In genomic region chr11:85854557-85855340, GRCh38 we compare ENCODE assay signal across 8 cellular contexts. TPM values are rescaled to one million over a fixed set of nuclear protein-coding genes. Genes with fewer than 3 reads are reported as not detected.
DNase-seq lines count a peak whose midpoint lies in the region; TF ChIP-seq lines count a peak whose summit lies in the region.

No MANE protein-coding gene starts in this region.

- peaks cover 17% of the 10 kb centered on the region for H3K36me3 Mint-ChIP-seq in activated T-helper 2 cell treated with anti-CD3 and anti-CD28 coated beads, Interferon-gamma antibody, Interleukin-2, Interleukin-4, amounts not matched to agents 10 μg/mL and 5 μg/mL and 100 μg/mL, durations not matched to agents 14 hours and 24 hours and 36 hours (ENCODE audit: low read depth)
- peaks cover 29% of the 10 kb centered on the region for H3K36me3 Mint-ChIP-seq in nephron progenitor cell (ENCODE audit: low read depth)
- H3K36me3 Mint-ChIP-seq in stimulated activated naive CD8-positive, alpha-beta T cell treated with anti-CD3 and anti-CD28 coated beads, Interleukin-15, Interleukin-2, amounts not matched to agents 100 ng/mL and 50 ng/mL, for 24 hours (ENCODE audit: low read depth): peaks cover 6% of the 10 kb centered on the region

- H3K4me3 Mint-ChIP-seq in activated T-helper 2 cell treated with anti-CD3 and anti-CD28 coated beads, Interferon-gamma antibody, Interleukin-2, Interleukin-4, amounts not matched to agents 10 μg/mL and 5 μg/mL and 100 μg/mL, durations not matched to agents 14 hours and 24 hours and 36 hours (ENCODE audit: low read depth): peak overlapping the region; percentile 84
- peak overlapping the region; percentile 80 for H3K4me3 Mint-ChIP-seq in nephron progenitor cell
- peak overlapping the region; percentile 91 for H3K4me3 Mint-ChIP-seq in stimulated activated naive CD8-positive, alpha-beta T cell treated with anti-CD3 and anti-CD28 coated beads, Interleukin-15, Interleukin-2, amounts not matched to agents 100 ng/mL and 50 ng/mL, for 24 hours

- peak overlapping the region; percentile 90 for H3K27ac Mint-ChIP-seq in activated T-helper 2 cell treated with anti-CD3 and anti-CD28 coated beads, Interferon-gamma antibody, Interleukin-2, Interleukin-4, amounts not matched to agents 10 μg/mL and 5 μg/mL and 100 μg/mL, durations not matched to agents 14 hours and 24 hours and 36 hours
- H3K27ac Mint-ChIP-seq in nephron progenitor cell: peak overlapping the region; percentile 74
- H3K27ac Mint-ChIP-seq in stimulated activated naive CD8-positive, alpha-beta T cell treated with anti-CD3 and anti-CD28 coated beads, Interleukin-15, Interleukin-2, amounts not matched to agents 100 ng/mL and 50 ng/mL, for 24 hours: peak overlapping the region; percentile 90

- H3K4me1 Mint-ChIP-seq in activated T-helper 2 cell treated with anti-CD3 and anti-CD28 coated beads, Interferon-gamma antibody, Interleukin-2, Interleukin-4, amounts not matched to agents 10 μg/mL and 5 μg/mL and 100 μg/mL, durations not matched to agents 14 hours and 24 hours and 36 hours (ENCODE audit: low read depth): peaks cover 13% of the 10 kb centered on the region
- H3K4me1 Mint-ChIP-seq in nephron progenitor cell: peaks cover 16% of the 10 kb centered on the region
- H3K4me1 Mint-ChIP-seq in stimulated activated naive CD8-positive, alpha-beta T cell treated with anti-CD3 and anti-CD28 coated beads, Interleukin-15, Interleukin-2, amounts not matched to agents 100 ng/mL and 50 ng/mL, for 24 hours (ENCODE audit: low read depth): peaks cover 15% of the 10 kb centered on the region

- peaks cover 4% of the 10 kb centered on the region for H3K9me3 Mint-ChIP-seq in activated T-helper 2 cell treated with anti-CD3 and anti-CD28 coated beads, Interferon-gamma antibody, Interleukin-2, Interleukin-4, amounts not matched to agents 10 μg/mL and 5 μg/mL and 100 μg/mL, durations not matched to agents 14 hours and 24 hours and 36 hours
- peaks cover 46% of the 10 kb centered on the region for H3K9me3 Mint-ChIP-seq in nephron progenitor cell
- no peaks in the 10 kb centered on the region for H3K9me3 Mint-ChIP-seq in stimulated activated naive CD8-positive, alpha-beta T cell treated with anti-CD3 and anti-CD28 coated beads, Interleukin-15, Interleukin-2, amounts not matched to agents 100 ng/mL and 50 ng/mL, for 24 hours

- TF ChIP-seq CTCF in LNCAP (IDR thresholded peaks at IDR 0.05) (peak; percentile 83), nephron progenitor cell (IDR thresholded peaks at IDR 0.05) (peak; percentile 98)

- intact Hi-C loops in activated T-helper 2 cell treated with anti-CD3 and anti-CD28 coated beads, Interferon-gamma antibody, Interleukin-2, Interleukin-4, amounts not matched to agents 10 μg/mL and 5 μg/mL and 100 μg/mL, durations not matched to agents 14 hours and 24 hours and 36 hours (cut with micrococcal nuclease): loop anchor here (1.0 to 10.0 kb wide), 10 partner anchors 27 to 963 kb away; partner anchors contain the start of gene EED

- peaks cover 3% of the 10 kb centered on the region for H3K27me3 Mint-ChIP-seq in activated T-helper 2 cell treated with anti-CD3 and anti-CD28 coated beads, Interferon-gamma antibody, Interleukin-2, Interleukin-4, amounts not matched to agents 10 μg/mL and 5 μg/mL and 100 μg/mL, durations not matched to agents 14 hours and 24 hours and 36 hours (ENCODE audit: low read depth)
- peaks cover 3% of the 10 kb centered on the region for H3K27me3 Mint-ChIP-seq in nephron progenitor cell (ENCODE audit: low read depth, poor library complexity)
- H3K27me3 Mint-ChIP-seq in stimulated activated naive CD8-positive, alpha-beta T cell treated with anti-CD3 and anti-CD28 coated beads, Interleukin-15, Interleukin-2, amounts not matched to agents 100 ng/mL and 50 ng/mL, for 24 hours: peaks cover 9% of the 10 kb centered on the region

- peak; percentile 98 for DNase-seq in ELF-1 (ENCODE audit: low read depth, low spot score)
- peak; percentile 91 for DNase-seq in H4 (ENCODE audit: low spot score)
- DNase-seq in RPMI7951 (ENCODE audit: low read depth): peak; percentile 92
- peak; percentile 87 for DNase-seq in activated T-helper 2 cell treated with anti-CD3 and anti-CD28 coated beads, Interferon-gamma antibody, Interleukin-2, Interleukin-4, amounts not matched to agents 10 μg/mL and 5 μg/mL and 100 μg/mL, durations not matched to agents 14 hours and 24 hours and 36 hours (ENCODE audit: low spot score)
- DNase-seq in fibroblast of the conjunctiva (ENCODE audit: low read depth): peak; percentile 87
- DNase-seq in nephron progenitor cell: peak; percentile 95

RNA-seq across cellular contexts. Expression of gene CCDC83, which starts 0.4 kb away (rescaled TPM):
- not detected in 2 replicates for total RNA-seq in H4 (2014; rRNA removed; shearing (Covaris generic))
- total RNA-seq in RPMI7951 (2014; rRNA removed; shearing (Covaris generic)): not detected in 2 replicates
- total RNA-seq in activated T-helper 2 cell treated with anti-CD3 and anti-CD28 coated beads, Interferon-gamma antibody, Interleukin-2, Interleukin-4, amounts not matched to agents 10 μg/mL and 5 μg/mL and 100 μg/mL, durations not matched to agents 14 hours and 24 hours and 36 hours: not detected in 2 replicates

RNA-seq across cellular contexts. Expression of gene SYTL2, which starts 43.8 kb away (rescaled TPM):
- total RNA-seq in H4 (2014; rRNA removed; shearing (Covaris generic)): 56.5 and 61.4 TPM in 2 replicates
- 57.0 and 66.0 TPM in 2 replicates for total RNA-seq in RPMI7951 (2014; rRNA removed; shearing (Covaris generic))
- total RNA-seq in activated T-helper 2 cell treated with anti-CD3 and anti-CD28 coated beads, Interferon-gamma antibody, Interleukin-2, Interleukin-4, amounts not matched to agents 10 μg/mL and 5 μg/mL and 100 μg/mL, durations not matched to agents 14 hours and 24 hours and 36 hours: 16.0 and 17.3 TPM in 2 replicates

Comparison
In these comparisons a context has a peak if more than half of its experiments do, and no peak if none do; other contexts are left out.
1. Peak in every context shown above with its lines: DNase-seq.